In genomic region chr12:89525824-89526770, GRCh38 we compare ENCODE assay signal across 1 cellular context.
TF ChIP-seq lines count a peak whose summit lies in the region.

POC1B (minus strand) TSS chr12:89526047; CDS start chr12:89525895, 152 bp downstream.

TF ChIP-seq in K562, 482 proteins besides CTCF, POLR2A, EP300 and RAD21 (continued from another document and continues in another):
- TF ChIP-seq TCF15 (CRISPR knock-in tag; IDR thresholded peaks at IDR 0.05) (no peak), KLF1 (tag; IDR thresholded peaks at IDR 0.05) (peak; percentile 59; the same call in 1 of the 2 replicates), CBFA2T3 (IDR thresholded peaks at IDR 0.05) (no peak), RBFOX2 (IDR thresholded peaks at IDR 0.05; ENCODE audit: low read depth, low read length) (peak; percentile 74), HCFC1 (IDR thresholded peaks at IDR 0.05; ENCODE audit: low read depth, low read length) (peak; percentile 72), ELK3 (CRISPR knock-in tag; IDR thresholded peaks at IDR 0.05) (no peak), ILF3 (IDR thresholded peaks at IDR 0.05; ENCODE audit: borderline replicate concordance) (no peak), BMI1 (IDR thresholded peaks at IDR 0.05; ENCODE audit: low read length) (no peak), HDGF (IDR thresholded peaks at IDR 0.05) (no peak), SIN3B (IDR thresholded peaks at IDR 0.05; ENCODE audit: low read depth) (peak; percentile 91), NR1H2 (CRISPR knock-in tag; IDR thresholded peaks at IDR 0.05) (0 out of 2 replicates have a peak, but pooled peaks have one; percentile 65), ZBTB9 (CRISPR knock-in tag; IDR thresholded peaks at IDR 0.05) (peak; percentile 90), U2AF2 (optimal IDR thresholded peaks at IDR 0.05; ENCODE audit: low read depth, low read length) (no peak), NFE2L1 (tag; IDR thresholded peaks at IDR 0.05; ENCODE audit: borderline replicate concordance, low read depth) (no peak), TOE1 (IDR thresholded peaks at IDR 0.05; ENCODE audit: borderline replicate concordance) (peak; percentile 98), TOE1 (CRISPR knock-in tag; IDR thresholded peaks at IDR 0.05; ENCODE audit: borderline replicate concordance, low read depth) (0 out of 2 replicates have a peak, but pooled peaks have one; percentile 60), SETDB1 (IDR thresholded peaks at IDR 0.05; ENCODE audit: low read length) (no peak), NCOA6 (IDR thresholded peaks at IDR 0.05) (no peak), CHD4 (IDR thresholded peaks at IDR 0.05; ENCODE audit: insufficient read depth, insufficient replicate concordance, low read depth, low read length, poor library complexity, severe bottlenecking) (no peak), ZNF511 (CRISPR knock-in tag; IDR thresholded peaks at IDR 0.05) (no peak), POLR2G (IDR thresholded peaks at IDR 0.05; ENCODE audit: low read depth, low read length) (peak; percentile 83), RAD51 (IDR thresholded peaks at IDR 0.05; ENCODE audit: borderline replicate concordance, low read depth) (peak; percentile 66), RFX5 (IDR thresholded peaks at IDR 0.05; ENCODE audit: low read depth, low read length) (no peak), FIP1L1 (IDR thresholded peaks at IDR 0.05; ENCODE audit: low read depth, low read length, poor library complexity, severe bottlenecking) (no peak), TEAD1 (CRISPR knock-in tag; IDR thresholded peaks at IDR 0.05) (peak in 1 of 2 experiments; percentile 38; a peak in 1 of 4 replicates), NRF1 (conservative IDR thresholded peaks at IDR 0.05 in 1 of 2, IDR thresholded peaks at IDR 0.05 in 1 of 2) (peak; percentile 35 to 46; a peak in 3 of 4 replicates), NR2F6 (CRISPR knock-in tag; IDR thresholded peaks at IDR 0.05) (no peak), TAF1 (IDR thresholded peaks at IDR 0.05; ENCODE audit: control insufficient read depth, extremely low read depth, insufficient read depth, low read length, severe bottlenecking) (peak; percentile 30), CSDE1 (IDR thresholded peaks at IDR 0.05) (no peak), CHD2 (IDR thresholded peaks at IDR 0.05; ENCODE audit: low read depth, low read length) (0 out of 2 replicates have a peak, but pooled peaks have one; percentile 26), GABPA (tag; conservative IDR thresholded peaks at IDR 0.05; ENCODE audit: low read depth) (peak; percentile 83), CBX8 (IDR thresholded peaks at IDR 0.05; ENCODE audit: borderline replicate concordance, extremely low read depth, low read depth, low read length, poor library complexity, severe bottlenecking) (no peak), CXXC5 (CRISPR knock-in tag; IDR thresholded peaks at IDR 0.05) (peak; percentile 90), ZC3H8 (IDR thresholded peaks at IDR 0.05) (no peak), HOMEZ (CRISPR knock-in tag; IDR thresholded peaks at IDR 0.05) (no peak), TAF7 (tag; IDR thresholded peaks at IDR 0.05) (no peak), CBX3 (IDR thresholded peaks at IDR 0.05; ENCODE audit: borderline replicate concordance in 1 of 2, low read length in 2 of 2) (peak in 1 of 2 experiments; percentile 86; a peak in 1 of 3 replicates), ZNF695 (CRISPR knock-in tag; IDR thresholded peaks at IDR 0.05) (no peak), FOXA3 (CRISPR knock-in tag; conservative IDR thresholded peaks at IDR 0.05 in 1 of 2, IDR thresholded peaks at IDR 0.05 in 1 of 2) (no peak), MLLT1 (IDR thresholded peaks at IDR 0.05) (peak in 1 of 2 experiments; percentile 100; a peak in 2 of 4 replicates), FOXJ2 (tag; IDR thresholded peaks at IDR 0.05) (no peak), RREB1 (CRISPR knock-in tag; IDR thresholded peaks at IDR 0.05) (no peak), MITF (IDR thresholded peaks at IDR 0.05) (no peak), BRD9 (IDR thresholded peaks at IDR 0.05; ENCODE audit: low read depth, partially characterized antibody) (no peak), NCOA4 (IDR thresholded peaks at IDR 0.05; ENCODE audit: partially characterized antibody) (peak; percentile 98), SAFB (IDR thresholded peaks at IDR 0.05; ENCODE audit: borderline replicate concordance, low read depth, low read length) (no peak), NR3C1 (CRISPR knock-in tag; IDR thresholded peaks at IDR 0.05) (no peak), MLX (CRISPR knock-in tag; conservative IDR thresholded peaks at IDR 0.05) (no peak)
